1 cellular context compared by ENCODE assay signal in genomic region chr19:38850231-38850975, GRCh38.
A peak's percentile ranks its signal among the peaks of the same experiment; 100 is the strongest.
TF ChIP-seq lines count a peak whose summit lies in the region.

No MANE protein-coding gene starts in this region.

TF ChIP-seq in GM12878, 131 proteins besides CTCF, POLR2A, EP300 and RAD21 (continued from another document):
- TF ChIP-seq SKIL (IDR thresholded peaks at IDR 0.05; ENCODE audit: low read depth, poor library complexity, severe bottlenecking) (peak; percentile 91), ZSCAN29 (IDR thresholded peaks at IDR 0.05) (no peak), MEF2A (IDR thresholded peaks at IDR 0.05; ENCODE audit: insufficient read depth, low read depth, low read length) (0 out of 2 replicates have a peak, but pooled peaks have one; percentile 9), JUND (IDR thresholded peaks at IDR 0.05; ENCODE audit: low read depth, low read length) (no peak), EED (IDR thresholded peaks at IDR 0.05; ENCODE audit: low read depth) (no peak), SP1 (IDR thresholded peaks at IDR 0.05; ENCODE audit: low read depth, low read length) (peak; percentile 91), SREBF1 (IDR thresholded peaks at IDR 0.05; ENCODE audit: low read length) (no peak), MTA3 (IDR thresholded peaks at IDR 0.05; ENCODE audit: borderline replicate concordance, low read length) (no peak)
- TF ChIP-seq, protein P1, sequence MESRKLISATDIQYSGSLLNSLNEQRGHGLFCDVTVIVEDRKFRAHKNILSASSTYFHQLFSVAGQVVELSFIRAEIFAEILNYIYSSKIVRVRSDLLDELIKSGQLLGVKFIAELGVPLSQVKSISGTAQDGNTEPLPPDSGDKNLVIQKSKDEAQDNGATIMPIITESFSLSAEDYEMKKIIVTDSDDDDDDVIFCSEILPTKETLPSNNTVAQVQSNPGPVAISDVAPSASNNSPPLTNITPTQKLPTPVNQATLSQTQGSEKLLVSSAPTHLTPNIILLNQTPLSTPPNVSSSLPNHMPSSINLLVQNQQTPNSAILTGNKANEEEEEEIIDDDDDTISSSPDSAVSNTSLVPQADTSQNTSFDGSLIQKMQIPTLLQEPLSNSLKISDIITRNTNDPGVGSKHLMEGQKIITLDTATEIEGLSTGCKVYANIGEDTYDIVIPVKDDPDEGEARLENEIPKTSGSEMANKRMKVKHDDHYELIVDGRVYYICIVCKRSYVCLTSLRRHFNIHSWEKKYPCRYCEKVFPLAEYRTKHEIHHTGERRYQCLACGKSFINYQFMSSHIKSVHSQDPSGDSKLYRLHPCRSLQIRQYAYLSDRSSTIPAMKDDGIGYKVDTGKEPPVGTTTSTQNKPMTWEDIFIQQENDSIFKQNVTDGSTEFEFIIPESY (IDR thresholded peaks at IDR 0.05): no peak
- TF ChIP-seq, protein P2, sequence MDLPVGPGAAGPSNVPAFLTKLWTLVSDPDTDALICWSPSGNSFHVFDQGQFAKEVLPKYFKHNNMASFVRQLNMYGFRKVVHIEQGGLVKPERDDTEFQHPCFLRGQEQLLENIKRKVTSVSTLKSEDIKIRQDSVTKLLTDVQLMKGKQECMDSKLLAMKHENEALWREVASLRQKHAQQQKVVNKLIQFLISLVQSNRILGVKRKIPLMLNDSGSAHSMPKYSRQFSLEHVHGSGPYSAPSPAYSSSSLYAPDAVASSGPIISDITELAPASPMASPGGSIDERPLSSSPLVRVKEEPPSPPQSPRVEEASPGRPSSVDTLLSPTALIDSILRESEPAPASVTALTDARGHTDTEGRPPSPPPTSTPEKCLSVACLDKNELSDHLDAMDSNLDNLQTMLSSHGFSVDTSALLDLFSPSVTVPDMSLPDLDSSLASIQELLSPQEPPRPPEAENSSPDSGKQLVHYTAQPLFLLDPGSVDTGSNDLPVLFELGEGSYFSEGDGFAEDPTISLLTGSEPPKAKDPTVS (IDR thresholded peaks at IDR 0.05; ENCODE audit: low read depth, low read length): no peak
